Comparison of ENCODE assay signal across 8 cellular contexts in genomic region chr17:35345926-35346771, GRCh38. TPM values are rescaled to one million over a fixed set of nuclear protein-coding genes. Genes with fewer than 3 reads are reported as not detected.
A peak's percentile ranks its signal among the peaks of the same experiment; 100 is the strongest.
DNase-seq lines count a peak whose midpoint lies in the region; ATAC-seq, FAIRE-seq and TF ChIP-seq lines count a peak whose summit lies in the region.

No MANE protein-coding gene starts in this region.

- H3K9me1 ChIP-seq in keratinocyte (ENCODE audit: control insufficient read depth, extremely low read depth, insufficient read depth, low read length), result no peaks in the 10 kb centered on the region

- no peaks in the 10 kb centered on the region for H3F3A ChIP-seq in smooth muscle cell (ENCODE audit: low read depth)

- no peaks in the 10 kb centered on the region for H3K79me2 ChIP-seq in keratinocyte (ENCODE audit: control insufficient read depth, insufficient read depth, low read length)
- H3K79me2 ChIP-seq in smooth muscle cell (ENCODE audit: low read depth), result no peaks in the 10 kb centered on the region

- no peaks in the 10 kb centered on the region for H4K20me1 ChIP-seq in keratinocyte (ENCODE audit: control insufficient read depth, extremely low read depth, insufficient read depth, low read length)
- no peaks in the 10 kb centered on the region for H4K20me1 ChIP-seq in smooth muscle cell (ENCODE audit: low read depth)

- 8% methylated on average over 33 of the region's 40 CpGs for WGBS in smooth muscle cell (ENCODE audit: low lambda C conversion rate)

- H3K27ac Mint-ChIP-seq in central memory CD8-positive, alpha-beta T cell (ENCODE audit: low read depth), result peak overlapping the region; percentile 91

- H3K36me3 ChIP-seq in keratinocyte (ENCODE audit: control insufficient read depth in 2 of 2, extremely low read depth in 1 of 2, insufficient read depth in 2 of 2, low read length in 2 of 2) (no peaks in the 10 kb centered on the region), smooth muscle cell (ENCODE audit: low read depth) (no peaks in the 10 kb centered on the region)

- peaks cover 12% of the 10 kb centered on the region for H3K36me3 Mint-ChIP-seq in central memory CD8-positive, alpha-beta T cell (ENCODE audit: insufficient read depth)

- peaks cover 47% of the 10 kb centered on the region for H3K4me1 Mint-ChIP-seq in central memory CD8-positive, alpha-beta T cell

- in situ Hi-C loops in GM13976 (cut with MboI; ENCODE audit: low sequenced_read_pairs, unreplicated experiment), result no loop called here

- ATAC-seq in SK-N-SH treated with all-trans-retinoic acid at 6 μM for 48 hours, result peak; percentile 65
- ATAC-seq in central memory CD8-positive, alpha-beta T cell (replicated peaks; ENCODE audit: extremely low read depth, poor library complexity, severe bottlenecking), result peak; percentile 60
- ATAC-seq in HG03521 (IDR thresholded peaks at IDR 0.05; ENCODE audit: unreplicated experiment), result no peak

- peaks cover 5% of the 10 kb centered on the region for H3K4me1 ChIP-seq in keratinocyte (ENCODE audit: control insufficient read depth, extremely low read depth, insufficient read depth, low read length)
- H3K4me1 ChIP-seq in smooth muscle cell (ENCODE audit: low read depth), result no peaks in the 10 kb centered on the region

- H3K9me3 ChIP-seq in keratinocyte (ENCODE audit: control insufficient read depth, low read depth, low read length), result no peaks in the 10 kb centered on the region
- H3K9me3 ChIP-seq in smooth muscle cell (replicated peaks; ENCODE audit: low read depth), result no peaks in the 10 kb centered on the region

- dilution Hi-C loops in keratinocyte (cut with MboI; ENCODE audit: extremely low pct_ligation_motif_present, low sequenced_read_pairs), result no loop called here

- H3K9me3 Mint-ChIP-seq in central memory CD8-positive, alpha-beta T cell, result no peaks in the 10 kb centered on the region

- FAIRE-seq in keratinocyte (lab: Jason Lieb, UNC), result no peak

- peak overlapping the region; percentile 85 for H3K4me3 Mint-ChIP-seq in central memory CD8-positive, alpha-beta T cell

- H2AFZ ChIP-seq in keratinocyte (ENCODE audit: control insufficient read depth, low read length) (peak overlapping the region; percentile 81), smooth muscle cell (ENCODE audit: low read depth) (peak overlapping the region; percentile 96)

- H3K9ac ChIP-seq in keratinocyte (ENCODE audit: control insufficient read depth, extremely low read depth, insufficient read depth, low read length), result no peak overlapping the region
- H3K9ac ChIP-seq in smooth muscle cell (ENCODE audit: low read depth), result no peak overlapping the region

- peak; percentile 22 for DNase-seq in GM13976 (ENCODE audit: low spot score)
- no peak for DNase-seq in central memory CD8-positive, alpha-beta T cell (ENCODE audit: low spot score in 2 of 2)
- DNase-seq in keratinocyte (ENCODE audit: low read depth, low spot score), result no peak
- no peak for DNase-seq in smooth muscle cell (lab: John Stamatoyannopoulos, UW; ENCODE audit: unreplicated experiment)
- no peak for DNase-seq in NK-92 treated with Interleukin-12 subunit alpha and Interleukin-12 subunit beta, amount 100 ng/mL, for 24 hours (lab: John Stamatoyannopoulos, UW)
- no peak for DNase-seq in cerebellar nuclear complex (lab: John Stamatoyannopoulos, UW)

- H3K4me3 ChIP-seq in keratinocyte (ENCODE audit: control insufficient read depth in 2 of 3, extremely low read depth in 1 of 3, insufficient read depth in 2 of 3, low read depth in 1 of 3, low read length in 3 of 3) (peak overlapping the region; percentile 12 to 52 (median 28)), smooth muscle cell (peak overlapping the region; percentile 46)

- peaks cover 23% of the 10 kb centered on the region for H3K27me3 ChIP-seq in keratinocyte (ENCODE audit: control insufficient read depth, extremely low read depth, insufficient read depth, low read length)
- H3K27me3 ChIP-seq in smooth muscle cell (ENCODE audit: low read depth), result peaks cover 36% of the 10 kb centered on the region

- H3K27ac ChIP-seq in keratinocyte (ENCODE audit: control insufficient read depth, insufficient read depth, low read length), result no peak overlapping the region
- no peak overlapping the region for H3K27ac ChIP-seq in smooth muscle cell (ENCODE audit: low read depth)

- TF ChIP-seq CTCF in GM13976 (IDR thresholded peaks at IDR 0.05; ENCODE audit: borderline replicate concordance, control extremely low read depth, extremely low read depth, insufficient read depth, missing control alignments) (no peak), keratinocyte (optimal IDR thresholded peaks at IDR 0.05 in 1 of 3, IDR thresholded peaks at IDR 0.05 in 1 of 3, conservative IDR thresholded peaks at IDR 0.05 in 1 of 3; ENCODE audit: extremely low read depth in 1 of 3, insufficient read depth in 2 of 3, low read length in 3 of 3) (no peak), smooth muscle cell (IDR thresholded peaks at IDR 0.05; ENCODE audit: borderline replicate concordance, insufficient read depth, poor library complexity, severe bottlenecking) (no peak)

- H3K4me2 ChIP-seq in keratinocyte (ENCODE audit: control insufficient read depth, extremely low read depth, insufficient read depth, low read depth, low read length) (peak overlapping the region; percentile 72), smooth muscle cell (peak overlapping the region; percentile 80)

- no peaks in the 10 kb centered on the region for H3K27me3 Mint-ChIP-seq in central memory CD8-positive, alpha-beta T cell

TF ChIP-seq in SK-N-SH treated with all-trans-retinoic acid at 6 μM for 48 hours, 23 proteins besides CTCF, POLR2A, EP300 and RAD21:
- TF ChIP-seq CREB5 (CRISPR knock-in tag; IDR thresholded peaks at IDR 0.05; ENCODE audit: low read depth) (no peak), ESRRG (CRISPR knock-in tag; IDR thresholded peaks at IDR 0.05) (no peak), ZFP30 (CRISPR knock-in tag; IDR thresholded peaks at IDR 0.05) (no peak)

RNA-seq across cellular contexts. Expression of gene SLFN11, which starts 27.3 kb away (rescaled TPM):
- polyA plus RNA-seq in keratinocyte, result 1.4 to 5.0 TPM (median 3.5 TPM) in 3 replicates
- polyA plus RNA-seq in keratinocyte (2011; ENCODE audit: low read depth), result 0.32 TPM
- polyA plus RNA-seq in keratinocyte (2011; cell fraction: cytosol; rRNA removed), result 0.70 and 1.1 TPM in 2 replicates
- polyA plus RNA-seq in keratinocyte (2011; cell fraction: nucleus; rRNA removed), result 1.4 and 2.3 TPM in 2 replicates
- 4.9 TPM in 1 of 2 replicates, not detected in the other for polyA plus RNA-seq in keratinocyte (2012; ENCODE audit: low replicate concordance)
- polyA minus RNA-seq in keratinocyte, result 4.2 to 5.0 TPM (median 4.7 TPM) in 3 replicates
- polyA minus RNA-seq in keratinocyte (2011; cell fraction: cytosol; rRNA and poly(A)+ RNA removed), result 4.6 TPM
- polyA minus RNA-seq in keratinocyte (2011; cell fraction: nucleus; rRNA and poly(A)+ RNA removed), result 2.3 and 2.4 TPM in 2 replicates
- total RNA-seq in smooth muscle cell, result 4.3 and 4.4 TPM in 2 replicates
- 1.4 and 1.8 TPM in 2 replicates for polyA plus RNA-seq in smooth muscle cell
